Comparison of ENCODE assay signal across 2 cellular contexts in genomic region chr4:169768385-169768784, GRCh38.
TF ChIP-seq lines count a peak whose summit lies in the region.

No MANE protein-coding gene starts in this region.

TF ChIP-seq in GM23338, 12 proteins besides CTCF, POLR2A, EP300 and RAD21 (continued from another document):
- TF ChIP-seq REST (IDR thresholded peaks at IDR 0.05; ENCODE audit: unreplicated experiment) (no peak), ZNF462 (CRISPR knock-in tag; IDR thresholded peaks at IDR 0.05) (no peak), ZNF114 (CRISPR knock-in tag; IDR thresholded peaks at IDR 0.05) (no peak), CREB1 (CRISPR knock-in tag; IDR thresholded peaks at IDR 0.05; ENCODE audit: low read depth) (no peak), STAT1 (IDR thresholded peaks at IDR 0.05; ENCODE audit: unreplicated experiment) (no peak), ETS1 (IDR thresholded peaks at IDR 0.05) (no peak)

TF ChIP-seq in H1, 55 proteins besides CTCF, POLR2A, EP300 and RAD21 (continued from another document):
- TF ChIP-seq USF2 (IDR thresholded peaks at IDR 0.05; ENCODE audit: low read length), result no peak
- TF ChIP-seq SP4 (IDR thresholded peaks at IDR 0.05; ENCODE audit: low read length), result no peak
- TF ChIP-seq ZNF274 (IDR thresholded peaks at IDR 0.05; ENCODE audit: borderline replicate concordance, extremely low read depth, low read length), result no peak
- no peak for TF ChIP-seq EZH2 (IDR thresholded peaks at IDR 0.05; ENCODE audit: low read depth, low read length, severe bottlenecking)
